ENCODE assay signal across 9 cellular contexts in genomic region chrX:48465336-48465933, GRCh38. TPM values are rescaled to one million over a fixed set of nuclear protein-coding genes. Genes with fewer than 3 reads are reported as not detected.
DNase-seq lines count a peak whose midpoint lies in the region; ATAC-seq, FAIRE-seq and TF ChIP-seq lines count a peak whose summit lies in the region.
"Had no signal": no experiment of that assay in that cellular context is flagged by ENCODE, and none has a peak within 500 bp of the region (broad histone marks: within the 10 kb centered on the region; RNA-seq: fewer than 3 reads in every experiment).

No MANE protein-coding gene starts in this region.

- intact Hi-C loops in IMR-90 (cut with micrococcal nuclease) (no loop called here), HepG2 (cut with micrococcal nuclease; ENCODE audit: unreplicated experiment) (no loop called here), testis (cut with DNase I; ENCODE audit: low total_unique reads) (no loop called here)

- peaks cover 5% of the 10 kb centered on the region; the same call in 1 of the 2 replicates for H3K9me1 ChIP-seq in IMR-90 (ENCODE audit: insufficient read depth, low read length)

- H2BK20ac ChIP-seq in IMR-90 (ENCODE audit: low read depth, low read length) = peak overlapping the region; percentile 5; the same call in 1 of the 2 replicates

- no peaks in the 10 kb centered on the region for H4K20me1 ChIP-seq in IMR-90 (ENCODE audit: insufficient read depth, low read length)
- H4K20me1 ChIP-seq in HepG2 (ENCODE audit: insufficient read depth, low read length) = peaks cover 2% of the 10 kb centered on the region; the same call in 1 of the 2 replicates

- H2BK5ac ChIP-seq in IMR-90 (ENCODE audit: low read depth, low read length, poor library complexity, severe bottlenecking) = peak overlapping the region; percentile 70

- peak overlapping the region in 1 of 2 experiments; percentile 48; a peak in 2 of 4 replicates for H4K8ac ChIP-seq in IMR-90 (ENCODE audit: low read depth in 2 of 2, low read length in 2 of 2)

- TF ChIP-seq RAD21 in IMR-90 (IDR thresholded peaks at IDR 0.05; ENCODE audit: low read length) (no peak), HepG2 (CRISPR knock-in tag; IDR thresholded peaks at IDR 0.05) (no peak)

- no peaks in the 10 kb centered on the region for H3K79me1 ChIP-seq in IMR-90 (ENCODE audit: low read depth in 1 of 2, low read length in 2 of 2)

- H3K36me3 Mint-ChIP-seq in brain = no peaks in the 10 kb centered on the region

- peak; percentile 77 for ATAC-seq in IMR-90 (ENCODE audit: low read depth)
- no peak for ATAC-seq in HepG2
- ATAC-seq in GM21825 (IDR thresholded peaks at IDR 0.05; ENCODE audit: unreplicated experiment) = no peak

- no peak for FAIRE-seq in HepG2 (lab: Jason Lieb, UNC)

- no peak for TF ChIP-seq CTCF in AG10803 (conservative IDR thresholded peaks at IDR 0.05; ENCODE audit: low read length)
- no peak for TF ChIP-seq CTCF in IMR-90 (conservative IDR thresholded peaks at IDR 0.05; ENCODE audit: low read depth, low read length)
- no peak for TF ChIP-seq CTCF in brain (conservative IDR thresholded peaks at IDR 0.05)
- TF ChIP-seq CTCF in HepG2 (CRISPR knock-in tag; IDR thresholded peaks at IDR 0.05) = no peak
- TF ChIP-seq CTCF in testis (IDR thresholded peaks at IDR 0.05) = no peak

- dilution Hi-C loops in IMR-90 (cut with HindIII; ENCODE audit: low sequenced_read_pairs, unreplicated experiment) = no loop called here

- H3K79me2 ChIP-seq in HepG2 (ENCODE audit: insufficient read depth, low read length) = peaks cover 8% of the 10 kb centered on the region

- H3K27ac ChIP-seq in IMR-90 (ENCODE audit: insufficient read depth, low read length) (peak overlapping the region; percentile 53), HepG2 (ENCODE audit: extremely low read length, insufficient read depth, low read length) (no peak overlapping the region), testis (no peak overlapping the region)

- H2BK120ac ChIP-seq in IMR-90 (ENCODE audit: low read depth, low read length) = peak overlapping the region; percentile 11; the same call in 1 of the 2 replicates

- H3K36me3 ChIP-seq in IMR-90 (ENCODE audit: control insufficient read depth, insufficient read depth, low read length) (no peaks in the 10 kb centered on the region), HepG2 (replicated peaks in 1 of 2; ENCODE audit: control insufficient read depth in 1 of 2, insufficient read depth in 2 of 2, low read length in 2 of 2) (peaks cover 1 to 8% of the 10 kb centered on the region in 2 experiments; a peak in 2 of 5 replicates), testis (ENCODE audit: low read depth, missing control alignments) (no peaks in the 10 kb centered on the region)

- POLR2A ChIA-PET in IMR-90 (lab: Charles Lee; ENCODE audit: unreplicated experiment) (no interaction called here), HepG2 (lab: Yijun Ruan, JAX) (interaction anchor here (0.7 kb wide), 1 partner anchor 431 kb away, joined by 3 read pairs; no protein-coding TSS in a partner anchor)

- in situ Hi-C loops in IMR-90 (cut with MboI; ENCODE audit: low sequenced_read_pairs) = no loop called here
- in situ Hi-C loops in HepG2 (cut with HindIII; ENCODE audit: extremely low pct_ligation_motif_present, low pct_unique_long_range_greater_than_20kb) = no loop called here

- 39% methylated on average over 7 of the region's 10 CpGs; no CpG with 5 or more reads in 1 of the 2 experiments for WGBS in IMR-90 (ENCODE audit: extremely low coverage in 2 of 2, insufficient read length in 1 of 2), 2 experiments
- 100% methylated on average over 2 of the region's 10 CpGs for WGBS in HepG2 (ENCODE audit: low lambda C conversion rate)
- 74 to 75% methylated on average over 4 to 9 of the region's 10 CpGs for WGBS in testis, 2 donors

- no peak for TF ChIP-seq EP300 in HepG2 (IDR thresholded peaks at IDR 0.05; ENCODE audit: low read depth in 2 of 2, low read length in 2 of 2)
- no peak for TF ChIP-seq EP300 in HepG2 (CRISPR knock-in tag; IDR thresholded peaks at IDR 0.05; ENCODE audit: borderline replicate concordance)

- H3K4ac ChIP-seq in IMR-90 (ENCODE audit: low read depth, low read length) = peak overlapping the region; percentile 45

- H3K4me3 Mint-ChIP-seq in brain = peak overlapping the region in 4 of 5 experiments; percentile 15 to 69 (median 20)

- peaks cover 4% of the 10 kb centered on the region; the same call in 1 of the 2 replicates for H3K27me3 ChIP-seq in IMR-90 (ENCODE audit: control insufficient read depth, insufficient read depth, low read length)
- no peaks in the 10 kb centered on the region; a peak in 1 of 5 replicates for H3K27me3 ChIP-seq in HepG2 (ENCODE audit: control insufficient read depth in 1 of 2, insufficient read depth in 2 of 2, low read length in 2 of 2)
- no peaks in the 10 kb centered on the region for H3K27me3 ChIP-seq in testis

- peaks cover 0 to 38% (median 0%) of the 10 kb centered on the region in 5 experiments for H3K9me3 Mint-ChIP-seq in brain

- peaks cover 12% of the 10 kb centered on the region; the same call in 1 of the 2 replicates for H3K4me1 ChIP-seq in IMR-90 (ENCODE audit: control insufficient read depth, insufficient read depth, low read length)
- peaks cover 38% of the 10 kb centered on the region for H3K4me1 ChIP-seq in HepG2 (ENCODE audit: insufficient read depth, low read length)
- no peaks in the 10 kb centered on the region for H3K4me1 ChIP-seq in testis

- H3K4me2 ChIP-seq in IMR-90 (ENCODE audit: low read depth, low read length) = peak overlapping the region; percentile 7
- H3K4me2 ChIP-seq in HepG2 (ENCODE audit: low read depth, low read length) = peak overlapping the region; percentile 7; the same call in 1 of the 2 replicates

- H3K27me3 Mint-ChIP-seq in brain = peaks cover 14% of the 10 kb centered on the region

- no peak overlapping the region for H3K23ac ChIP-seq in IMR-90 (ENCODE audit: low read depth, low read length)

- H4K5ac ChIP-seq in IMR-90 (ENCODE audit: low read depth, low read length) = no peak overlapping the region

- peak overlapping the region in 2 of 5 experiments; percentile 15 to 31 for H3K27ac Mint-ChIP-seq in brain

- peak overlapping the region; percentile 74 for H2AK9ac ChIP-seq in IMR-90 (replicated peaks; ENCODE audit: low read depth, low read length, poor library complexity)

- TF ChIP-seq POLR2A in IMR-90 (IDR thresholded peaks at IDR 0.05; ENCODE audit: low read depth, low read length) (peak; percentile 57), HepG2 (IDR thresholded peaks at IDR 0.05; ENCODE audit: insufficient read depth in 1 of 2, low read depth in 2 of 2, low read length in 2 of 2) (no peak), testis (IDR thresholded peaks at IDR 0.05) (no peak)

- no peak overlapping the region; the same call in 1 of the 2 replicates for H2AK5ac ChIP-seq in IMR-90 (ENCODE audit: low read depth, low read length)

- H4K91ac ChIP-seq in IMR-90 (ENCODE audit: insufficient read depth, low read depth, low read length) = peak overlapping the region; percentile 57

- BruUV-seq in IMR-90 (replicated peaks; lab: Mats Ljungman, UMichigan) (no TSS peak), HepG2 (replicated peaks; lab: Mats Ljungman, UMichigan) (no TSS peak)

- no peak overlapping the region for H3K14ac ChIP-seq in IMR-90 (replicated peaks; ENCODE audit: low read depth, low read length)

- DNase-seq in AG10803 (ENCODE audit: low read depth) (peak; percentile 96), IMR-90 (peak; percentile 96), HepG2 (ENCODE audit: low spot score) (no peak), T1000 (lab: John Stamatoyannopoulos, UW) (no peak), NCI-H774 (lab: John Stamatoyannopoulos, UW) (no peak), testis (no peak)

- H3K9me3 ChIP-seq in IMR-90 (ENCODE audit: control insufficient read depth, insufficient read depth, low read length) (no peaks in the 10 kb centered on the region; the same call in 1 of the 2 replicates), HepG2 (ENCODE audit: low read length) (no peaks in the 10 kb centered on the region), testis (no peaks in the 10 kb centered on the region)

- H2BK15ac ChIP-seq in IMR-90 (ENCODE audit: low read depth, low read length) = 0 out of 3 replicates have a peak overlapping the region, but pooled peaks have one; percentile 16

- H3K9ac ChIP-seq in IMR-90 (ENCODE audit: low read depth, low read length) (peak overlapping the region; percentile 2), HepG2 (ENCODE audit: insufficient read depth, low read depth, low read length) (no peak overlapping the region)

- H3K18ac ChIP-seq in IMR-90 (ENCODE audit: low read depth, low read length) = peak overlapping the region; percentile 3

- H3K4me3 ChIP-seq in AG10803 (ENCODE audit: low read length) (peak overlapping the region; percentile 37), IMR-90 (ENCODE audit: insufficient read depth, low read depth, low read length) (no peak overlapping the region), HepG2 (replicated peaks in 1 of 3; ENCODE audit: insufficient read depth in 1 of 3, low read depth in 2 of 3, low read length in 3 of 3) (no peak overlapping the region), testis (no peak overlapping the region)

- H3K56ac ChIP-seq in IMR-90 (ENCODE audit: extremely low read depth, insufficient read depth, low read length) = no peak overlapping the region; the same call in 1 of the 2 replicates

- CTCF ChIA-PET in IMR-90 (lab: Yijun Ruan, JAX) = no interaction called here
- CTCF ChIA-PET in HepG2 (lab: Yijun Ruan, JAX; ENCODE audit: low intra/inter-chr PET ratio, low total read pairs) = no interaction called here

- peak overlapping the region; percentile 81 for H2AFZ ChIP-seq in IMR-90 (replicated peaks; ENCODE audit: low read length, poor library complexity)
- no peak overlapping the region for H2AFZ ChIP-seq in HepG2 (ENCODE audit: low read length)

- peaks cover 23% of the 10 kb centered on the region for H3K4me1 Mint-ChIP-seq in brain

RNA-seq across cellular contexts. Expression of gene SLC38A5, which starts 4.6 kb away (rescaled TPM):
- total RNA-seq in IMR-90 (2012; rRNA removed) = 12.2 and 12.8 TPM in 2 replicates
- 20.0 and 20.4 TPM in 2 replicates for polyA plus RNA-seq in IMR-90 (2012; rRNA removed)
- polyA plus RNA-seq in IMR-90 (2012; cell fraction: cytosol; rRNA removed) = 12.7 and 26.2 TPM in 2 replicates
- 22.6 and 42.7 TPM in 2 replicates for polyA plus RNA-seq in IMR-90 (2012; cell fraction: nucleus; rRNA removed; ENCODE audit: low replicate concordance)
- 26.5 TPM for polyA plus RNA-seq in brain (ENCODE audit: insufficient read depth, low read depth, low replicate concordance)
- 22.3 and 46.1 TPM in 2 replicates for total RNA-seq in HepG2 (2016; rRNA removed; fragmentation: Illumina TruSeq; extraction: Trizol)
- 13.5 and 14.5 TPM in 2 replicates for total RNA-seq in HepG2 (2016; cell fraction: cytosol; rRNA removed; fragmentation: Illumina TruSeq; extraction: Trizol; ENCODE audit: low read depth)
- total RNA-seq in HepG2 (2016; cell fraction: insoluble cytoplasmic fraction; rRNA removed; fragmentation: Illumina TruSeq; extraction: Trizol) = 20.3 and 48.1 TPM in 2 replicates
- 23.8 and 29.3 TPM in 2 replicates for total RNA-seq in HepG2 (2016; cell fraction: membrane; rRNA removed; fragmentation: Illumina TruSeq; extraction: Trizol)
- total RNA-seq in HepG2 (2016; cell fraction: nucleus; rRNA removed; fragmentation: Illumina TruSeq; extraction: Trizol) = 40.9 and 48.7 TPM in 2 replicates
- 73.4 and 90.9 TPM in 2 replicates for polyA plus RNA-seq in HepG2 (2011; rRNA removed)
- polyA plus RNA-seq in HepG2 (2011; cell fraction: cytosol; rRNA removed) = 75.4 and 104 TPM in 2 replicates
- 312 and 314 TPM in 2 replicates for polyA plus RNA-seq in HepG2 (2011; cell fraction: nucleus; rRNA removed)
- polyA plus RNA-seq in HepG2 (2012) = 32.8 and 75.3 TPM in 2 replicates
- 16.0 and 18.8 TPM in 2 replicates for polyA plus RNA-seq in HepG2 (2016; cell fraction: cytosol; fragmentation: Illumina TruSeq; extraction: Trizol; ENCODE audit: low read depth)
- polyA plus RNA-seq in HepG2 (2016; cell fraction: insoluble cytoplasmic fraction; fragmentation: Illumina TruSeq; extraction: Trizol; ENCODE audit: low read depth) = 22.1 and 26.8 TPM in 2 replicates
- polyA plus RNA-seq in HepG2 (2016; cell fraction: membrane; fragmentation: Illumina TruSeq; extraction: Trizol; ENCODE audit: low read depth) = 22.3 and 26.2 TPM in 2 replicates
- polyA plus RNA-seq in HepG2 (2016; cell fraction: nucleus; fragmentation: Illumina TruSeq; extraction: Trizol; ENCODE audit: insufficient read depth, low read depth) = 112 and 114 TPM in 2 replicates
- 224 and 1,094 TPM in 2 replicates for polyA minus RNA-seq in HepG2 (2011; rRNA and poly(A)+ RNA removed; ENCODE audit: low replicate concordance)
- 41.8 and 53.3 TPM in 2 replicates for polyA minus RNA-seq in HepG2 (2011; cell fraction: cytosol; rRNA and poly(A)+ RNA removed)
- polyA minus RNA-seq in HepG2 (2011; cell fraction: nucleus; rRNA and poly(A)+ RNA removed) = 19.8 and 22.1 TPM in 2 replicates
- total RNA-seq in testis = 1 to 10 TPM; 2.5 to 4.2 TPM
- 3.5 TPM for polyA plus RNA-seq in testis (ENCODE audit: insufficient read depth, low read depth, low replicate concordance)

RNA-seq across cellular contexts. Expression of gene FTSJ1, which starts 10.6 kb away (rescaled TPM):
- total RNA-seq in IMR-90 (2012; rRNA removed) (54.2 and 59.9 TPM in 2 replicates), HepG2 (2016; rRNA removed; fragmentation: Illumina TruSeq; extraction: Trizol) (37.9 and 40.1 TPM in 2 replicates), testis (10 to 100 TPM; 46.4 to 50.9 TPM)
- polyA plus RNA-seq in IMR-90 (2012; rRNA removed) (50.8 and 60.0 TPM in 2 replicates), brain (ENCODE audit: insufficient read depth, low read depth, low replicate concordance) (48.7 TPM), HepG2 (2011; rRNA removed) (29.2 and 30.3 TPM in 2 replicates), testis (ENCODE audit: insufficient read depth, low read depth, low replicate concordance) (38.0 TPM)
- 35.2 and 50.8 TPM in 2 replicates for polyA plus RNA-seq in IMR-90 (2012; cell fraction: cytosol; rRNA removed)
- 80.0 and 116 TPM in 2 replicates for polyA plus RNA-seq in IMR-90 (2012; cell fraction: nucleus; rRNA removed; ENCODE audit: low replicate concordance)
- total RNA-seq in HepG2 (2016; cell fraction: cytosol; rRNA removed; fragmentation: Illumina TruSeq; extraction: Trizol; ENCODE audit: low read depth) = 14.5 and 21.0 TPM in 2 replicates
- total RNA-seq in HepG2 (2016; cell fraction: insoluble cytoplasmic fraction; rRNA removed; fragmentation: Illumina TruSeq; extraction: Trizol) = 38.2 and 38.5 TPM in 2 replicates
- total RNA-seq in HepG2 (2016; cell fraction: membrane; rRNA removed; fragmentation: Illumina TruSeq; extraction: Trizol) = 28.7 and 33.6 TPM in 2 replicates
- total RNA-seq in HepG2 (2016; cell fraction: nucleus; rRNA removed; fragmentation: Illumina TruSeq; extraction: Trizol) = 21.1 and 25.4 TPM in 2 replicates
- polyA plus RNA-seq in HepG2 (2011; cell fraction: cytosol; rRNA removed) = 21.3 and 28.2 TPM in 2 replicates
- polyA plus RNA-seq in HepG2 (2011; cell fraction: nucleus; rRNA removed) = 49.1 and 64.2 TPM in 2 replicates
- 19.2 and 29.3 TPM in 2 replicates for polyA plus RNA-seq in HepG2 (2012)
- polyA plus RNA-seq in HepG2 (2016; cell fraction: cytosol; fragmentation: Illumina TruSeq; extraction: Trizol; ENCODE audit: low read depth) = 16.8 and 24.9 TPM in 2 replicates
- 45.2 and 50.6 TPM in 2 replicates for polyA plus RNA-seq in HepG2 (2016; cell fraction: insoluble cytoplasmic fraction; fragmentation: Illumina TruSeq; extraction: Trizol; ENCODE audit: low read depth)
- polyA plus RNA-seq in HepG2 (2016; cell fraction: membrane; fragmentation: Illumina TruSeq; extraction: Trizol; ENCODE audit: low read depth) = 26.8 and 36.1 TPM in 2 replicates
- polyA plus RNA-seq in HepG2 (2016; cell fraction: nucleus; fragmentation: Illumina TruSeq; extraction: Trizol; ENCODE audit: insufficient read depth, low read depth) = 56.7 and 58.6 TPM in 2 replicates
- polyA minus RNA-seq in HepG2 (2011; rRNA and poly(A)+ RNA removed; ENCODE audit: low replicate concordance) = 31.0 and 108 TPM in 2 replicates
- polyA minus RNA-seq in HepG2 (2011; cell fraction: cytosol; rRNA and poly(A)+ RNA removed) = 9.3 and 14.7 TPM in 2 replicates
- 14.7 and 15.6 TPM in 2 replicates for polyA minus RNA-seq in HepG2 (2011; cell fraction: nucleus; rRNA and poly(A)+ RNA removed)

RNA-seq across cellular contexts. Expression of gene PORCN, which starts 43.4 kb away (rescaled TPM):
- total RNA-seq in IMR-90 (2012; rRNA removed) (3.3 and 4.1 TPM in 2 replicates), HepG2 (2016; rRNA removed; fragmentation: Illumina TruSeq; extraction: Trizol) (2.6 and 3.9 TPM in 2 replicates), testis (100 to 1,000 TPM in 1 of 2 donors, 10 to 100 TPM in 1; 58.7 to 110 TPM)
- polyA plus RNA-seq in IMR-90 (2012; rRNA removed) (10.1 and 11.6 TPM in 2 replicates), brain (ENCODE audit: insufficient read depth, low read depth, low replicate concordance) (15.9 TPM), HepG2 (2011; rRNA removed) (5.8 and 6.0 TPM in 2 replicates), testis (ENCODE audit: insufficient read depth, low read depth, low replicate concordance) (25.0 TPM)
- 16.1 and 17.2 TPM in 2 replicates for polyA plus RNA-seq in IMR-90 (2012; cell fraction: cytosol; rRNA removed)
- 12.9 and 36.2 TPM in 2 replicates for polyA plus RNA-seq in IMR-90 (2012; cell fraction: nucleus; rRNA removed; ENCODE audit: low replicate concordance)
- 2.7 and 3.7 TPM in 2 replicates for total RNA-seq in HepG2 (2016; cell fraction: cytosol; rRNA removed; fragmentation: Illumina TruSeq; extraction: Trizol; ENCODE audit: low read depth)
- 1.7 and 3.0 TPM in 2 replicates for total RNA-seq in HepG2 (2016; cell fraction: insoluble cytoplasmic fraction; rRNA removed; fragmentation: Illumina TruSeq; extraction: Trizol)
- 4.4 and 5.2 TPM in 2 replicates for total RNA-seq in HepG2 (2016; cell fraction: membrane; rRNA removed; fragmentation: Illumina TruSeq; extraction: Trizol)
- total RNA-seq in HepG2 (2016; cell fraction: nucleus; rRNA removed; fragmentation: Illumina TruSeq; extraction: Trizol) = 1.9 and 2.5 TPM in 2 replicates
- 4.1 and 6.5 TPM in 2 replicates for polyA plus RNA-seq in HepG2 (2011; cell fraction: cytosol; rRNA removed)
- polyA plus RNA-seq in HepG2 (2011; cell fraction: nucleus; rRNA removed) = 19.8 and 20.1 TPM in 2 replicates
- polyA plus RNA-seq in HepG2 (2012) = 2.3 and 3.6 TPM in 2 replicates
- 3.8 and 3.9 TPM in 2 replicates for polyA plus RNA-seq in HepG2 (2016; cell fraction: cytosol; fragmentation: Illumina TruSeq; extraction: Trizol; ENCODE audit: low read depth)
- polyA plus RNA-seq in HepG2 (2016; cell fraction: insoluble cytoplasmic fraction; fragmentation: Illumina TruSeq; extraction: Trizol; ENCODE audit: low read depth) = 2.5 and 3.3 TPM in 2 replicates
- polyA plus RNA-seq in HepG2 (2016; cell fraction: membrane; fragmentation: Illumina TruSeq; extraction: Trizol; ENCODE audit: low read depth) = 4.6 and 5.1 TPM in 2 replicates
- polyA plus RNA-seq in HepG2 (2016; cell fraction: nucleus; fragmentation: Illumina TruSeq; extraction: Trizol; ENCODE audit: insufficient read depth, low read depth) = 5.0 and 5.7 TPM in 2 replicates
- polyA minus RNA-seq in HepG2 (2011; rRNA and poly(A)+ RNA removed; ENCODE audit: low replicate concordance) = 16.7 and 23.7 TPM in 2 replicates
- 1.7 and 2.0 TPM in 2 replicates for polyA minus RNA-seq in HepG2 (2011; cell fraction: cytosol; rRNA and poly(A)+ RNA removed)
- polyA minus RNA-seq in HepG2 (2011; cell fraction: nucleus; rRNA and poly(A)+ RNA removed) = 4.2 and 5.1 TPM in 2 replicates

RNA-seq across cellular contexts. Expression of gene SSX4B, which starts 53.7 kb away (rescaled TPM):
- not detected in 2 replicates for total RNA-seq in IMR-90 (2012; rRNA removed)
- not detected in 2 replicates for polyA plus RNA-seq in IMR-90 (2012; rRNA removed)
- polyA plus RNA-seq in IMR-90 (2012; cell fraction: cytosol; rRNA removed) = not detected in 2 replicates
- not detected in 2 replicates for polyA plus RNA-seq in IMR-90 (2012; cell fraction: nucleus; rRNA removed; ENCODE audit: low replicate concordance)
- not detected for polyA plus RNA-seq in brain (ENCODE audit: insufficient read depth, low read depth, low replicate concordance)
- total RNA-seq in HepG2 (2016; rRNA removed; fragmentation: Illumina TruSeq; extraction: Trizol) = not detected in 2 replicates
- total RNA-seq in HepG2 (2016; cell fraction: cytosol; rRNA removed; fragmentation: Illumina TruSeq; extraction: Trizol; ENCODE audit: low read depth) = not detected in 2 replicates
- total RNA-seq in HepG2 (2016; cell fraction: insoluble cytoplasmic fraction; rRNA removed; fragmentation: Illumina TruSeq; extraction: Trizol) = not detected in 2 replicates
- total RNA-seq in HepG2 (2016; cell fraction: membrane; rRNA removed; fragmentation: Illumina TruSeq; extraction: Trizol) = not detected in 2 replicates
- total RNA-seq in HepG2 (2016; cell fraction: nucleus; rRNA removed; fragmentation: Illumina TruSeq; extraction: Trizol) = not detected in 2 replicates
- not detected in 2 replicates for polyA plus RNA-seq in HepG2 (2011; rRNA removed)
- not detected in 2 replicates for polyA plus RNA-seq in HepG2 (2011; cell fraction: cytosol; rRNA removed)
- not detected in 2 replicates for polyA plus RNA-seq in HepG2 (2011; cell fraction: nucleus; rRNA removed)
- not detected in 2 replicates for polyA plus RNA-seq in HepG2 (2012)
- polyA plus RNA-seq in HepG2 (2016; cell fraction: cytosol; fragmentation: Illumina TruSeq; extraction: Trizol; ENCODE audit: low read depth) = not detected in 2 replicates
- not detected in 2 replicates for polyA plus RNA-seq in HepG2 (2016; cell fraction: insoluble cytoplasmic fraction; fragmentation: Illumina TruSeq; extraction: Trizol; ENCODE audit: low read depth)
- polyA plus RNA-seq in HepG2 (2016; cell fraction: membrane; fragmentation: Illumina TruSeq; extraction: Trizol; ENCODE audit: low read depth) = not detected in 2 replicates
- not detected in 2 replicates for polyA plus RNA-seq in HepG2 (2016; cell fraction: nucleus; fragmentation: Illumina TruSeq; extraction: Trizol; ENCODE audit: insufficient read depth, low read depth)
- polyA minus RNA-seq in HepG2 (2011; rRNA and poly(A)+ RNA removed; ENCODE audit: low replicate concordance) = not detected in 2 replicates
- polyA minus RNA-seq in HepG2 (2011; cell fraction: cytosol; rRNA and poly(A)+ RNA removed) = not detected in 2 replicates
- polyA minus RNA-seq in HepG2 (2011; cell fraction: nucleus; rRNA and poly(A)+ RNA removed) = not detected in 2 replicates
- total RNA-seq in testis = 1 to 10 TPM in 1 of 2 donors, not detected in 1; 3.8 TPM
- not detected for polyA plus RNA-seq in testis (ENCODE audit: insufficient read depth, low read depth, low replicate concordance)
- total RNA-seq: activated CD8-positive, alpha-beta memory T cell treated with anti-CD3 and anti-CD28 coated beads for 36 hours had no signal

RNA-seq across cellular contexts. Expression of gene EBP, which starts 56.2 kb away (rescaled TPM):
- total RNA-seq in IMR-90 (2012; rRNA removed) (66.7 and 78.9 TPM in 2 replicates), HepG2 (2016; rRNA removed; fragmentation: Illumina TruSeq; extraction: Trizol) (162 and 260 TPM in 2 replicates), testis (10 to 100 TPM; 30.4 to 61.0 TPM)
- polyA plus RNA-seq in IMR-90 (2012; rRNA removed) (39.4 and 43.2 TPM in 2 replicates), brain (ENCODE audit: insufficient read depth, low read depth, low replicate concordance) (131 TPM), HepG2 (2011; rRNA removed) (106 and 162 TPM in 2 replicates), testis (ENCODE audit: insufficient read depth, low read depth, low replicate concordance) (48.8 TPM)
- polyA plus RNA-seq in IMR-90 (2012; cell fraction: cytosol; rRNA removed) = 41.8 and 48.6 TPM in 2 replicates
- 24.3 and 62.6 TPM in 2 replicates for polyA plus RNA-seq in IMR-90 (2012; cell fraction: nucleus; rRNA removed; ENCODE audit: low replicate concordance)
- 147 and 171 TPM in 2 replicates for total RNA-seq in HepG2 (2016; cell fraction: cytosol; rRNA removed; fragmentation: Illumina TruSeq; extraction: Trizol; ENCODE audit: low read depth)
- 146 and 274 TPM in 2 replicates for total RNA-seq in HepG2 (2016; cell fraction: insoluble cytoplasmic fraction; rRNA removed; fragmentation: Illumina TruSeq; extraction: Trizol)
- 149 and 167 TPM in 2 replicates for total RNA-seq in HepG2 (2016; cell fraction: membrane; rRNA removed; fragmentation: Illumina TruSeq; extraction: Trizol)
- total RNA-seq in HepG2 (2016; cell fraction: nucleus; rRNA removed; fragmentation: Illumina TruSeq; extraction: Trizol) = 182 and 206 TPM in 2 replicates
- 168 and 176 TPM in 2 replicates for polyA plus RNA-seq in HepG2 (2011; cell fraction: cytosol; rRNA removed)
- 94.7 and 111 TPM in 2 replicates for polyA plus RNA-seq in HepG2 (2011; cell fraction: nucleus; rRNA removed)
- 122 and 141 TPM in 2 replicates for polyA plus RNA-seq in HepG2 (2012)
- 138 and 157 TPM in 2 replicates for polyA plus RNA-seq in HepG2 (2016; cell fraction: cytosol; fragmentation: Illumina TruSeq; extraction: Trizol; ENCODE audit: low read depth)
- 129 and 142 TPM in 2 replicates for polyA plus RNA-seq in HepG2 (2016; cell fraction: insoluble cytoplasmic fraction; fragmentation: Illumina TruSeq; extraction: Trizol; ENCODE audit: low read depth)
- polyA plus RNA-seq in HepG2 (2016; cell fraction: membrane; fragmentation: Illumina TruSeq; extraction: Trizol; ENCODE audit: low read depth) = 117 and 128 TPM in 2 replicates
- polyA plus RNA-seq in HepG2 (2016; cell fraction: nucleus; fragmentation: Illumina TruSeq; extraction: Trizol; ENCODE audit: insufficient read depth, low read depth) = 318 and 347 TPM in 2 replicates
- polyA minus RNA-seq in HepG2 (2011; rRNA and poly(A)+ RNA removed; ENCODE audit: low replicate concordance) = 268 and 948 TPM in 2 replicates
- 59.2 and 70.4 TPM in 2 replicates for polyA minus RNA-seq in HepG2 (2011; cell fraction: cytosol; rRNA and poly(A)+ RNA removed)
- 25.6 and 30.3 TPM in 2 replicates for polyA minus RNA-seq in HepG2 (2011; cell fraction: nucleus; rRNA and poly(A)+ RNA removed)

Comparison
In these comparisons a context has a peak if more than half of its experiments do, and no peak if none do; other contexts are left out.
1. DNase-seq: peak in AG10803 (single experiment) and IMR-90 (single experiment); none in HepG2 (single experiment), T1000 (single experiment), NCI-H774 (single experiment) and testis (single experiment).